Comparison of ENCODE assay signal across 8 cellular contexts in the genomic region with DNA sequence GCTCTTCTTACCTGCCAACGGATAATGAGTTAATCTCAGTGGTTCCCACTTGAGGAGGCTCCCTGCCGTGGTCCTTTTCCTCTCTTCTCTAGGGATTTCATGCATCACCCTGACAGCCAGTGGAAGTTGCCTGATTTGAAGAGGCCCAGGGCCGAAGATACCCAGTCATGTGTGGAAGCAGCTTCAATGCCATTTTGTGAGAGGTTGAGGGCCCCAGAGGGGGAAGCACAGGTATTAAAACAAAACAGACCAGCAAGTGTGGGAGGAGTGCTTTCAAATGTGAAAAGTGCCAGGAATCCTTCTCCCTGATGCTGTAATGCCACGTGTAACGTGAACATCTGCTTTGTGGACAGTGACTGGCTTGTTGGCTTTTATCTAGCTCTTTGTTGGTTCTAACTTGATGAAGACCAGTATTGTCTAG. TPM values are rescaled to one million over a fixed set of nuclear protein-coding genes. Genes with fewer than 3 reads are reported as not detected.
DNase-seq lines count a peak whose midpoint lies in the region; ATAC-seq lines count a peak whose summit lies in the region.

No MANE protein-coding gene starts in this region.

- H3K4me1 Mint-ChIP-seq in activated T-helper 2 cell treated with anti-CD3 and anti-CD28 coated beads, Interferon-gamma antibody, Interleukin-2, Interleukin-4, amounts not matched to agents 10 μg/mL and 5 μg/mL and 100 μg/mL, durations not matched to agents 14 hours and 24 hours and 36 hours (ENCODE audit: low read depth): peaks cover 34% of the 10 kb centered on the region

- DNase-seq in NCI-H2171 treated with DMSO at 0.1 percent for 48 hours (lab: John Stamatoyannopoulos, UW) (peak; percentile 19), NCI-H2171 (lab: John Stamatoyannopoulos, UW) (no peak), islet precursor cell (peak; percentile 53), COR-L47 (lab: John Stamatoyannopoulos, UW) (no peak)
- no peak for DNase-seq in activated T-helper 2 cell treated with anti-CD3 and anti-CD28 coated beads, Interferon-gamma antibody, Interleukin-2, Interleukin-4, amounts not matched to agents 10 μg/mL and 5 μg/mL and 100 μg/mL, durations not matched to agents 14 hours and 24 hours and 36 hours (ENCODE audit: low spot score)
- DNase-seq in stimulated activated naive CD4-positive, alpha-beta T cell treated with Interleukin-2 at 50 U/mL for 16 hours (lab: John Stamatoyannopoulos, UW): peak; percentile 6

- intact Hi-C loops in activated T-helper 2 cell treated with anti-CD3 and anti-CD28 coated beads, Interferon-gamma antibody, Interleukin-2, Interleukin-4, amounts not matched to agents 10 μg/mL and 5 μg/mL and 100 μg/mL, durations not matched to agents 14 hours and 24 hours and 36 hours (cut with micrococcal nuclease): loop anchor here (5.0 to 10.0 kb wide), 3 partner anchors 57 to 1699 kb away; a partner anchor contains a TSS

- H3K4me3 Mint-ChIP-seq in activated T-helper 2 cell treated with anti-CD3 and anti-CD28 coated beads, Interferon-gamma antibody, Interleukin-2, Interleukin-4, amounts not matched to agents 10 μg/mL and 5 μg/mL and 100 μg/mL, durations not matched to agents 14 hours and 24 hours and 36 hours (ENCODE audit: low read depth): peak overlapping the region; percentile 94

- peak overlapping the region; percentile 72 for H3K27ac Mint-ChIP-seq in activated T-helper 2 cell treated with anti-CD3 and anti-CD28 coated beads, Interferon-gamma antibody, Interleukin-2, Interleukin-4, amounts not matched to agents 10 μg/mL and 5 μg/mL and 100 μg/mL, durations not matched to agents 14 hours and 24 hours and 36 hours

- no peaks in the 10 kb centered on the region for H3K36me3 Mint-ChIP-seq in activated T-helper 2 cell treated with anti-CD3 and anti-CD28 coated beads, Interferon-gamma antibody, Interleukin-2, Interleukin-4, amounts not matched to agents 10 μg/mL and 5 μg/mL and 100 μg/mL, durations not matched to agents 14 hours and 24 hours and 36 hours (ENCODE audit: low read depth)

- H3K27me3 Mint-ChIP-seq in activated T-helper 2 cell treated with anti-CD3 and anti-CD28 coated beads, Interferon-gamma antibody, Interleukin-2, Interleukin-4, amounts not matched to agents 10 μg/mL and 5 μg/mL and 100 μg/mL, durations not matched to agents 14 hours and 24 hours and 36 hours (ENCODE audit: low read depth): no peaks in the 10 kb centered on the region

- no peak for ATAC-seq in GM21447 (IDR thresholded peaks at IDR 0.05; ENCODE audit: unreplicated experiment)
- ATAC-seq in GM19397 (IDR thresholded peaks at IDR 0.05; ENCODE audit: unreplicated experiment): no peak

- H3K9me3 Mint-ChIP-seq in activated T-helper 2 cell treated with anti-CD3 and anti-CD28 coated beads, Interferon-gamma antibody, Interleukin-2, Interleukin-4, amounts not matched to agents 10 μg/mL and 5 μg/mL and 100 μg/mL, durations not matched to agents 14 hours and 24 hours and 36 hours: no peaks in the 10 kb centered on the region

RNA-seq across cellular contexts. Expression of a gene that starts 1.5 kb away (rescaled TPM):
- 4.8 and 5.1 TPM in 2 replicates for total RNA-seq in activated T-helper 2 cell treated with anti-CD3 and anti-CD28 coated beads, Interferon-gamma antibody, Interleukin-2, Interleukin-4, amounts not matched to agents 10 μg/mL and 5 μg/mL and 100 μg/mL, durations not matched to agents 14 hours and 24 hours and 36 hours

RNA-seq across cellular contexts. Expression of a gene that starts 53.5 kb away (rescaled TPM):
- 8.7 and 8.9 TPM in 2 replicates for total RNA-seq in activated T-helper 2 cell treated with anti-CD3 and anti-CD28 coated beads, Interferon-gamma antibody, Interleukin-2, Interleukin-4, amounts not matched to agents 10 μg/mL and 5 μg/mL and 100 μg/mL, durations not matched to agents 14 hours and 24 hours and 36 hours

RNA-seq across cellular contexts. Expression of a gene that starts 56.2 kb away (rescaled TPM):
- 5.0 and 5.7 TPM in 2 replicates for total RNA-seq in activated T-helper 2 cell treated with anti-CD3 and anti-CD28 coated beads, Interferon-gamma antibody, Interleukin-2, Interleukin-4, amounts not matched to agents 10 μg/mL and 5 μg/mL and 100 μg/mL, durations not matched to agents 14 hours and 24 hours and 36 hours

Comparison
In these comparisons a context has a peak if more than half of its experiments do, and no peak if none do; other contexts are left out.
1. DNase-seq: peak in NCI-H2171 treated with DMSO at 0.1 percent for 48 hours (single experiment), islet precursor cell (single experiment) and stimulated activated naive CD4-positive, alpha-beta T cell treated with Interleukin-2 at 50 U/mL for 16 hours (single experiment); none in NCI-H2171 (single experiment), activated T-helper 2 cell treated with anti-CD3 and anti-CD28 coated beads, Interferon-gamma antibody, Interleukin-2, Interleukin-4, amounts not matched to agents 10 μg/mL and 5 μg/mL and 100 μg/mL, durations not matched to agents 14 hours and 24 hours and 36 hours (single experiment) and COR-L47 (single experiment).